In genomic region chr16:29721167-29721879, GRCh38 we compare ENCODE assay signal across 1 cellular context.
TF ChIP-seq lines count a peak whose summit lies in the region.

No MANE protein-coding gene starts in this region.

TF ChIP-seq in H1, 55 proteins besides CTCF, POLR2A, EP300 and RAD21 (continued from another document):
- 0 out of 2 replicates have a peak, but pooled peaks have one; percentile 13 for TF ChIP-seq ATF3 (IDR thresholded peaks at IDR 0.05; ENCODE audit: insufficient read depth, low read depth, low read length)
- TF ChIP-seq RFX5 (IDR thresholded peaks at IDR 0.05; ENCODE audit: borderline replicate concordance, low read depth, low read length) = peak; percentile 82; the same call in 1 of the 2 replicates
